32 cellular contexts compared by ENCODE assay signal in genomic region chr1:31315902-31316301, GRCh38.
"Had no signal": no experiment of that assay in that cellular context is flagged by ENCODE, and none has a peak within 500 bp of the region (broad histone marks: within the 10 kb centered on the region; RNA-seq: fewer than 3 reads in every experiment).

No MANE protein-coding gene starts in this region.

- H3K4me3 ChIP-seq: adrenal gland, K562, Peyer's patch had no signal

- DNase-seq: activated B cell treated with CpG ODN at 0.5 μM for 24 hours; activated CD4-positive, alpha-beta memory T cell treated with anti-CD3 and anti-CD28 coated beads for 36 hours; activated CD4-positive, alpha-beta T cell treated with anti-CD3 and anti-CD28 coated beads for 4 hours; activated CD4-positive, alpha-beta T cell treated with anti-CD3 and anti-CD28 coated beads, Interleukin-2, amount 50 U/mL, for 1 hour; activated CD4-positive, CD25-positive, alpha-beta regulatory T cell treated with anti-CD3 and anti-CD28 coated beads, Interleukin-2, amount 50 U/mL, for 72 hours; activated CD8-positive, alpha-beta memory T cell treated with anti-CD3 and anti-CD28 coated beads, Interleukin-2, amount 50 U/mL, for 4 hours; activated gamma-delta T cell treated with Interleukin-2 at 50 U/mL for 16 hours; activated naive CD4-positive, alpha-beta T cell treated with anti-CD3 and anti-CD28 coated beads for 36 hours; activated T-cell treated with anti-CD3 and anti-CD28 coated beads for 4 hours; activated T-cell treated with anti-CD3 and anti-CD28 coated beads, Interleukin-2, amount 50 U/mL, for 4 hours; adrenal gland; caudate nucleus; cerebellar nuclear complex; NCI-H1092 treated with DMSO at 0.1 percent for 48 hours; NCI-H1436 treated with DMSO at 0.1 percent for 48 hours; NCI-H187 treated with DMSO at 0.1 percent for 48 hours; NCI-H2227 treated with DMSO at 0.1 percent for 48 hours; NCI-H446 treated with DMSO at 0.1 percent for 48 hours; NCI-H524; NCI-H82; NK-92 treated with Interleukin-12 subunit alpha and Interleukin-12 subunit beta, amount 100 ng/mL, for 24 hours; PC-3; Peyer's patch; SIG-M5; T-cell; T-helper 17 cell had no signal

- ATAC-seq: activated naive CD4-positive, alpha-beta T cell treated with anti-CD3 and anti-CD28 coated beads, Interleukin-2, amount 50 U/mL, for 72 hours; activated T-cell treated with anti-CD3 and anti-CD28 coated beads, Interleukin-2, amount 50 U/mL, for 4 hours; K562; PC-3; Right ventricle myocardium inferior; SK-N-SH treated with all-trans-retinoic acid at 6 μM for 48 hours; T-cell; T-helper 17 cell had no signal

- H3K27ac ChIP-seq: adrenal gland, Peyer's patch, RWPE1, VCaP had no signal

- H3K4me1 ChIP-seq: adrenal gland, Peyer's patch had no signal

- H3K9me3 ChIP-seq: adrenal gland, Peyer's patch had no signal
